Comparison of ENCODE assay signal across 2 cellular contexts in the genomic region with DNA sequence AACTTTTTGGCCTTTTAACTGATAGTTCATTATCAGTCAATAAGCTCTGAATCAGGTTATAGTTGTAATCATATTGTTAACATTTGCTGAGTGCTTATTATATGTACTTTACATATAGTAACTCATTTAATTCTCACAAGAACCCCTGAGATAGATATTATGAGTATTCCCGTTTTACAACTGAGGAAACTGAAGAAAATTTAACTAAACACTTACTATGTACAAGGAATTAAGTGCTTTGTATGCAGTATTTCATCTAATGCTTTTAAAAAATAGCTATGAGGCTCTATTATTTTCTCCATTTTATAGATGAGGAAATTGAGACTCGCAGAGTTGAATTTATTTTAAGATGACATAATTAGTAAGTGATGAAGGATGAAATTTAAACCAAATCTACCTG.
TF ChIP-seq lines count a peak whose summit lies in the region.

No MANE protein-coding gene starts in this region.

TF ChIP-seq in HCT116, 20 proteins besides CTCF, POLR2A, EP300 and RAD21:
- TF ChIP-seq ZFX (IDR thresholded peaks at IDR 0.05) (no peak), JUND (IDR thresholded peaks at IDR 0.05) (no peak), ZNF274 (IDR thresholded peaks at IDR 0.05; ENCODE audit: low read depth, low read length) (no peak), EZH2phosphoT487 (IDR thresholded peaks at IDR 0.05; ENCODE audit: borderline replicate concordance) (no peak), SRF (IDR thresholded peaks at IDR 0.05; ENCODE audit: low read depth) (no peak), CEBPB (IDR thresholded peaks at IDR 0.05; ENCODE audit: low read depth) (no peak), FOSL1 (IDR thresholded peaks at IDR 0.05; ENCODE audit: low read depth) (no peak), ELF1 (IDR thresholded peaks at IDR 0.05; ENCODE audit: borderline replicate concordance, low read depth) (no peak)
- TF ChIP-seq, protein P1, sequence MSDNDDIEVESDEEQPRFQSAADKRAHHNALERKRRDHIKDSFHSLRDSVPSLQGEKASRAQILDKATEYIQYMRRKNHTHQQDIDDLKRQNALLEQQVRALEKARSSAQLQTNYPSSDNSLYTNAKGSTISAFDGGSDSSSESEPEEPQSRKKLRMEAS (IDR thresholded peaks at IDR 0.05): no peak
- TF ChIP-seq, protein P2, sequence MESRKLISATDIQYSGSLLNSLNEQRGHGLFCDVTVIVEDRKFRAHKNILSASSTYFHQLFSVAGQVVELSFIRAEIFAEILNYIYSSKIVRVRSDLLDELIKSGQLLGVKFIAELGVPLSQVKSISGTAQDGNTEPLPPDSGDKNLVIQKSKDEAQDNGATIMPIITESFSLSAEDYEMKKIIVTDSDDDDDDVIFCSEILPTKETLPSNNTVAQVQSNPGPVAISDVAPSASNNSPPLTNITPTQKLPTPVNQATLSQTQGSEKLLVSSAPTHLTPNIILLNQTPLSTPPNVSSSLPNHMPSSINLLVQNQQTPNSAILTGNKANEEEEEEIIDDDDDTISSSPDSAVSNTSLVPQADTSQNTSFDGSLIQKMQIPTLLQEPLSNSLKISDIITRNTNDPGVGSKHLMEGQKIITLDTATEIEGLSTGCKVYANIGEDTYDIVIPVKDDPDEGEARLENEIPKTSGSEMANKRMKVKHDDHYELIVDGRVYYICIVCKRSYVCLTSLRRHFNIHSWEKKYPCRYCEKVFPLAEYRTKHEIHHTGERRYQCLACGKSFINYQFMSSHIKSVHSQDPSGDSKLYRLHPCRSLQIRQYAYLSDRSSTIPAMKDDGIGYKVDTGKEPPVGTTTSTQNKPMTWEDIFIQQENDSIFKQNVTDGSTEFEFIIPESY (IDR thresholded peaks at IDR 0.05; ENCODE audit: extremely low read depth, insufficient replicate concordance, low read length): no peak
- TF ChIP-seq, protein P3, sequence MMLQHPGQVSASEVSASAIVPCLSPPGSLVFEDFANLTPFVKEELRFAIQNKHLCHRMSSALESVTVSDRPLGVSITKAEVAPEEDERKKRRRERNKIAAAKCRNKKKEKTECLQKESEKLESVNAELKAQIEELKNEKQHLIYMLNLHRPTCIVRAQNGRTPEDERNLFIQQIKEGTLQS (IDR thresholded peaks at IDR 0.05): no peak

TF ChIP-seq in H1, 55 proteins besides CTCF, POLR2A, EP300 and RAD21:
- no peak for TF ChIP-seq RXRA (IDR thresholded peaks at IDR 0.05; ENCODE audit: insufficient read depth, low read depth, low read length)
- no peak for TF ChIP-seq SAP30 (IDR thresholded peaks at IDR 0.05; ENCODE audit: insufficient read depth, insufficient replicate concordance, low read length)
- no peak for TF ChIP-seq CBX5 (IDR thresholded peaks at IDR 0.05; ENCODE audit: low read depth, low read length)
- TF ChIP-seq TAF7 (optimal IDR thresholded peaks at IDR 0.05; ENCODE audit: borderline replicate concordance, low read depth, low read length): no peak
- no peak for TF ChIP-seq MAFK (IDR thresholded peaks at IDR 0.05; ENCODE audit: low read depth, low read length)
- TF ChIP-seq SIX5 (IDR thresholded peaks at IDR 0.05; ENCODE audit: low read depth, low read length): no peak
- TF ChIP-seq SP1 (IDR thresholded peaks at IDR 0.05; ENCODE audit: low read depth, low read length): no peak
- TF ChIP-seq SIN3A (conservative IDR thresholded peaks at IDR 0.05 in 1 of 2, IDR thresholded peaks at IDR 0.05 in 1 of 2; ENCODE audit: low read depth in 1 of 2, low read length in 2 of 2): no peak
- no peak for TF ChIP-seq NRF1 (IDR thresholded peaks at IDR 0.05; ENCODE audit: low read depth, low read length)
- no peak for TF ChIP-seq ASH2L (IDR thresholded peaks at IDR 0.05; ENCODE audit: low read length)
- TF ChIP-seq YY1 (IDR thresholded peaks at IDR 0.05; ENCODE audit: low read depth, low read length): no peak
- TF ChIP-seq JUND (IDR thresholded peaks at IDR 0.05; ENCODE audit: low read length): no peak
- TF ChIP-seq POLR2AphosphoS5 (IDR thresholded peaks at IDR 0.05; ENCODE audit: low read depth, low read length): no peak
- TF ChIP-seq HDAC2 (IDR thresholded peaks at IDR 0.05; ENCODE audit: borderline replicate concordance in 1 of 2, low read depth in 2 of 2, low read length in 2 of 2): no peak
- TF ChIP-seq TCF12 (IDR thresholded peaks at IDR 0.05; ENCODE audit: low read depth, low read length): no peak
- TF ChIP-seq EGR1 (IDR thresholded peaks at IDR 0.05; ENCODE audit: borderline replicate concordance, low read depth, low read length): no peak
- TF ChIP-seq TBP (IDR thresholded peaks at IDR 0.05; ENCODE audit: low read depth, low read length): no peak
- TF ChIP-seq KDM1A (IDR thresholded peaks at IDR 0.05; ENCODE audit: borderline replicate concordance, low read length): no peak
- no peak for TF ChIP-seq SUZ12 (IDR thresholded peaks at IDR 0.05; ENCODE audit: low read length)
- TF ChIP-seq GTF2F1 (IDR thresholded peaks at IDR 0.05; ENCODE audit: borderline replicate concordance, low read depth, low read length): no peak
